ENCODE assay signal across 16 cellular contexts in genomic region chr5:38011641-38012188, GRCh38.
DNase-seq lines count a peak whose midpoint lies in the region; TF ChIP-seq lines count a peak whose summit lies in the region.
"Had no signal": no experiment of that assay in that cellular context is flagged by ENCODE, and none has a peak within 500 bp of the region (broad histone marks: within the 10 kb centered on the region; RNA-seq: fewer than 3 reads in every experiment).

No MANE protein-coding gene starts in this region.

- H4K91ac ChIP-seq in H9 (ENCODE audit: insufficient read length, low read depth, low read length): no peak overlapping the region

- H3K4me3 ChIP-seq in HEK293 (ENCODE audit: low read depth, low read length) (no peak overlapping the region), coronary artery (no peak overlapping the region)
- H3K4me3 ChIP-seq: GM23338, Peyer's patch had no signal

- H3K27ac ChIP-seq in HEK293 (ENCODE audit: extremely low read depth, low read depth, low read length) (no peak overlapping the region; the same call in 1 of the 2 replicates), H9 (ENCODE audit: insufficient read length, low read depth, low read length) (no peak overlapping the region), coronary artery (no peak overlapping the region)
- H3K27ac ChIP-seq: Peyer's patch had no signal

- peaks cover 2% of the 10 kb centered on the region for H3K9me3 Mint-ChIP-seq in nephron progenitor cell
- no peaks in the 10 kb centered on the region for H3K9me3 Mint-ChIP-seq in H9
- H3K9me3 Mint-ChIP-seq: GM23338 had no signal

- no peaks in the 10 kb centered on the region for H3K79me1 ChIP-seq in H9 (ENCODE audit: insufficient read depth, low read depth, low read length, poor library complexity, severe bottlenecking)

- no peak overlapping the region for H3K4me2 ChIP-seq in H9 (ENCODE audit: insufficient read depth, insufficient read length, low read length)
- H3K4me2 ChIP-seq: GM23338 had no signal

- H3K14ac ChIP-seq in H9 (ENCODE audit: insufficient read depth, low read length): no peak overlapping the region

- H3K4me1 Mint-ChIP-seq in nephron progenitor cell (peaks cover 88% of the 10 kb centered on the region), H9 (peaks cover 7% of the 10 kb centered on the region in 2 experiments)
- H3K4me1 Mint-ChIP-seq: CD14-positive monocyte, IgD-negative memory B cell had no signal

- peak overlapping the region; percentile 10 for H3K4me3 Mint-ChIP-seq in nephron progenitor cell
- no peak overlapping the region for H3K4me3 Mint-ChIP-seq in H9
- H3K4me3 Mint-ChIP-seq: CD14-positive monocyte, GM23338, IgD-negative memory B cell had no signal

- no peaks in the 10 kb centered on the region for H3K36me3 ChIP-seq in HEK293 (ENCODE audit: control insufficient read depth in 2 of 2, insufficient read depth in 1 of 2, low read length in 2 of 2)
- H3K36me3 ChIP-seq: Peyer's patch had no signal

- POLR2A ChIA-PET in HEK293 (lab: Yijun Ruan, JAX): no interaction called here

- no peak overlapping the region for H2BK12ac ChIP-seq in H9 (ENCODE audit: insufficient read length, low read depth, low read length)

- DNase-seq in NCI-H2107 treated with DMSO at 0.1 percent for 48 hours (lab: John Stamatoyannopoulos, UW; ENCODE audit: unreplicated experiment): peak; percentile 89
- DNase-seq in NCI-H2107 (lab: John Stamatoyannopoulos, UW): no peak
- peak; percentile 42 for DNase-seq in NCI-H510A (lab: John Stamatoyannopoulos, UW)
- no peak for DNase-seq in nephron progenitor cell
- no peak for DNase-seq in H9
- no peak for DNase-seq in coronary artery (ENCODE audit: low spot score)
- no peak for DNase-seq in stimulated activated CD4-positive, alpha-beta T cell treated with anti-CD3 and anti-CD28 coated beads, Interleukin-12 subunit alpha, Interleukin-12 subunit beta, amount 100 ng/mL, for 4 hours
- DNase-seq: NCI-H1436, NCI-H187 treated with DMSO at 0.1 percent for 48 hours, NCI-H82, Peyer's patch, T-helper 1 cell had no signal

- H2BK120ac ChIP-seq in H9 (ENCODE audit: low read depth, low read length, poor library complexity, severe bottlenecking): no peak overlapping the region

- H3K36me3 Mint-ChIP-seq in nephron progenitor cell (ENCODE audit: low read depth): no peaks in the 10 kb centered on the region
- no peaks in the 10 kb centered on the region; a peak in 1 of 7 replicates for H3K36me3 Mint-ChIP-seq in H9 (ENCODE audit: insufficient read depth in 1 of 3, low read depth in 3 of 3)
- H3K36me3 Mint-ChIP-seq: CD14-positive monocyte, IgD-negative memory B cell had no signal

- peaks cover 33% of the 10 kb centered on the region for H3K4me1 ChIP-seq in HEK293 (ENCODE audit: control insufficient read depth, insufficient read depth, low read length)
- H3K4me1 ChIP-seq in H9 (ENCODE audit: insufficient read depth, low read length): no peaks in the 10 kb centered on the region
- H3K4me1 ChIP-seq: Peyer's patch had no signal

- no peak overlapping the region for H2BK20ac ChIP-seq in H9 (ENCODE audit: low read depth, low read length, poor library complexity, severe bottlenecking)

- H2BK5ac ChIP-seq in H9 (ENCODE audit: insufficient read length, low read length): no peak overlapping the region

- WGBS in H9 (ENCODE audit: extremely low coverage, insufficient read length, low lambda C conversion rate): no CpG with 5 or more reads among the region's 3 CpGs

- no peak overlapping the region for H3T11ph ChIP-seq in H9 (ENCODE audit: low read length)

- no peak overlapping the region for H3K23ac ChIP-seq in H9 (ENCODE audit: insufficient read length, low read depth, low read length)

- H3K27me3 Mint-ChIP-seq in nephron progenitor cell (ENCODE audit: low read depth, poor library complexity) (peaks cover 3% of the 10 kb centered on the region), H9 (ENCODE audit: low read depth) (no peaks in the 10 kb centered on the region; the same call in 1 of the 2 replicates)
- H3K27me3 Mint-ChIP-seq: IgD-negative memory B cell had no signal

- H3K27me3 ChIP-seq in H9 (ENCODE audit: insufficient read depth, low read length): no peaks in the 10 kb centered on the region
- H3K27me3 ChIP-seq: Peyer's patch had no signal

- H4K20me1 ChIP-seq in H9 (ENCODE audit: control insufficient read depth, insufficient read depth, insufficient read length): no peaks in the 10 kb centered on the region

- H3K9ac ChIP-seq in H9 (ENCODE audit: extremely low read depth, insufficient read length, low read length): no peak overlapping the region

- H3K4ac ChIP-seq in H9 (ENCODE audit: low read depth, low read length): no peak overlapping the region

- H3K56ac ChIP-seq in H9 (ENCODE audit: insufficient read length, low read depth, low read length): no peak overlapping the region

- no peak overlapping the region for H3K18ac ChIP-seq in H9 (ENCODE audit: insufficient read length, low read depth, low read length)

- TF ChIP-seq CTCF in HEK293 (tag by site-specific recombination; IDR thresholded peaks at IDR 0.05): no peak
- no peak for TF ChIP-seq CTCF in nephron progenitor cell (IDR thresholded peaks at IDR 0.05)
- no peak for TF ChIP-seq CTCF in H9 (conservative IDR thresholded peaks at IDR 0.05)
- TF ChIP-seq CTCF in coronary artery (IDR thresholded peaks at IDR 0.05): no peak

- no peak overlapping the region for H4K8ac ChIP-seq in H9 (replicated peaks; ENCODE audit: insufficient read length, low read depth, low read length)

- no peak overlapping the region for H3K27ac Mint-ChIP-seq in nephron progenitor cell
- no peak overlapping the region for H3K27ac Mint-ChIP-seq in H9
- H3K27ac Mint-ChIP-seq: GM23338 had no signal

- H2AK5ac ChIP-seq in H9 (ENCODE audit: insufficient read length, low read length): no peak overlapping the region

- no peak overlapping the region for H4K5ac ChIP-seq in H9 (ENCODE audit: insufficient read length, low read depth, low read length)

- H2BK15ac ChIP-seq in H9 (ENCODE audit: low read depth, low read length): no peak overlapping the region

- no peak overlapping the region for H2AFZ ChIP-seq in H9 (ENCODE audit: low read length)
- H2AFZ ChIP-seq: GM23338 had no signal

- no peaks in the 10 kb centered on the region for H3K79me2 ChIP-seq in H9 (ENCODE audit: insufficient read depth, low read length)

- H3K23me2 ChIP-seq in H9 (ENCODE audit: insufficient read length, low read depth, low read length, poor library complexity, severe bottlenecking): no peaks in the 10 kb centered on the region

- H3K9me3 ChIP-seq in HEK293 (ENCODE audit: control insufficient read depth, insufficient read depth, low read depth, low read length): no peaks in the 10 kb centered on the region
- H3K9me3 ChIP-seq in H9 (ENCODE audit: control insufficient read depth, low read depth, low read length): no peaks in the 10 kb centered on the region
- H3K9me3 ChIP-seq: Peyer's patch had no signal

- CTCF ChIA-PET in HEK293 (lab: Yijun Ruan, JAX): interaction anchor here (0.5 to 1.0 kb wide), 3 partner anchors 45 to 774 kb away, joined by 3 to 4 read pairs (median 3); no protein-coding TSS in a partner anchor

TF ChIP-seq in HEK293, 187 proteins besides CTCF, POLR2A, EP300 and RAD21:
- no peak for TF ChIP-seq ZNF660 (tag by site-specific recombination; IDR thresholded peaks at IDR 0.05)
- peak; percentile 87 for TF ChIP-seq ZNF133 (tag by site-specific recombination; IDR thresholded peaks at IDR 0.05)
- TF ChIP-seq SCRT1 (tag by site-specific recombination; IDR thresholded peaks at IDR 0.05; ENCODE audit: borderline replicate concordance): no peak
- TF ChIP-seq ZBTB20 (tag by site-specific recombination; IDR thresholded peaks at IDR 0.05): peak; percentile 40; the same call in 1 of the 2 replicates
- peak; percentile 47; the same call in 1 of the 2 replicates for TF ChIP-seq FEZF1 (tag by site-specific recombination; IDR thresholded peaks at IDR 0.05)
- no peak for TF ChIP-seq HOXD13 (CRISPR knock-in tag; IDR thresholded peaks at IDR 0.05; ENCODE audit: borderline replicate concordance)

Comparison
In these comparisons a context has a peak if more than half of its experiments do, and no peak if none do; other contexts are left out.
1. DNase-seq: peak in NCI-H2107 treated with DMSO at 0.1 percent for 48 hours (single experiment) and NCI-H510A (single experiment); none in NCI-H2107 (single experiment), nephron progenitor cell (single experiment), H9 (single experiment), coronary artery (single experiment) and stimulated activated CD4-positive, alpha-beta T cell treated with anti-CD3 and anti-CD28 coated beads, Interleukin-12 subunit alpha, Interleukin-12 subunit beta, amount 100 ng/mL, for 4 hours (single experiment).